18 cellular contexts compared by ENCODE assay signal in the genomic region with DNA sequence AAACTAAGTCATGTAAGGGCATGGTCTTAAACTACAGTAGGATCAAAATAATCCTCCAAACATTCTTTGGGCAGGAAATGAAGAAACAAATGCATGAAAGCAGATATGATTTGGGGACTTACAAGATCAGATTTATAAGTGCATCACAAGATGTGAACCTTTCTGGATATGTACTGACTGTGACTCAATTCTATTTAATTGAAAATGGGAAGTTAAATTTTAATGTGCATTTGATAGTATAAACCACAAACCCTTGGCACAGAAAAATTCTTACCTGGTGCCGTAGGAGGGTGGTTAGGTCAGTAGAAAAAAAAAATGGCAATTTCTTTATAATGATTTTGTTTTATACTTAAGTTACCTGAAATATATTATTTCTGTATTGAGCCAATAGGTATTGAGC.
"Had no signal": no experiment of that assay in that cellular context is flagged by ENCODE, and none has a peak within 500 bp of the region (broad histone marks: within the 10 kb centered on the region; RNA-seq: fewer than 3 reads in every experiment).

No MANE protein-coding gene starts in this region.

- H3K36me3 Mint-ChIP-seq: activated naive CD4-positive, alpha-beta T cell treated with anti-CD3 and anti-CD28 coated beads, Interleukin-2, amount 50 U/mL, for 72 hours; brain had no signal

- H3K9me3 ChIP-seq: esophagus muscularis mucosa, pancreas, stomach, thyroid gland had no signal

- H3K9me3 Mint-ChIP-seq: activated naive CD4-positive, alpha-beta T cell treated with anti-CD3 and anti-CD28 coated beads, Interleukin-2, amount 50 U/mL, for 72 hours; endodermal cell had no signal

- H3K4me3 ChIP-seq: esophagus muscularis mucosa, pancreas, skin epidermis, stomach, thyroid gland had no signal

- DNase-seq: activated CD4-positive, alpha-beta T cell treated with anti-CD3 and anti-CD28 coated beads, Interleukin-2, amount 50 U/mL, for 1 hour; amniotic stem cell; cerebellar nuclear complex; endodermal cell; foreskin melanocyte; head of caudate nucleus; islet precursor cell; midbrain; pancreas; retina; stomach; T-helper 2 cell; thyroid gland had no signal

- H3K27ac Mint-ChIP-seq: activated naive CD4-positive, alpha-beta T cell treated with anti-CD3 and anti-CD28 coated beads, Interleukin-2, amount 50 U/mL, for 72 hours; brain; endodermal cell had no signal

- H3K27me3 ChIP-seq: esophagus muscularis mucosa, pancreas, stomach, thyroid gland had no signal

- H3K27me3 Mint-ChIP-seq: brain had no signal

- H3K4me3 Mint-ChIP-seq: brain, endodermal cell had no signal

- H3K4me1 ChIP-seq: thyroid gland had no signal

- H3K27ac ChIP-seq: pancreas, thyroid gland had no signal

- FAIRE-seq: urothelium cell line had no signal

- H3K36me3 ChIP-seq: esophagus muscularis mucosa, pancreas, stomach, thyroid gland had no signal
